ENCODE assay signal across 1 cellular context in the genomic region with DNA sequence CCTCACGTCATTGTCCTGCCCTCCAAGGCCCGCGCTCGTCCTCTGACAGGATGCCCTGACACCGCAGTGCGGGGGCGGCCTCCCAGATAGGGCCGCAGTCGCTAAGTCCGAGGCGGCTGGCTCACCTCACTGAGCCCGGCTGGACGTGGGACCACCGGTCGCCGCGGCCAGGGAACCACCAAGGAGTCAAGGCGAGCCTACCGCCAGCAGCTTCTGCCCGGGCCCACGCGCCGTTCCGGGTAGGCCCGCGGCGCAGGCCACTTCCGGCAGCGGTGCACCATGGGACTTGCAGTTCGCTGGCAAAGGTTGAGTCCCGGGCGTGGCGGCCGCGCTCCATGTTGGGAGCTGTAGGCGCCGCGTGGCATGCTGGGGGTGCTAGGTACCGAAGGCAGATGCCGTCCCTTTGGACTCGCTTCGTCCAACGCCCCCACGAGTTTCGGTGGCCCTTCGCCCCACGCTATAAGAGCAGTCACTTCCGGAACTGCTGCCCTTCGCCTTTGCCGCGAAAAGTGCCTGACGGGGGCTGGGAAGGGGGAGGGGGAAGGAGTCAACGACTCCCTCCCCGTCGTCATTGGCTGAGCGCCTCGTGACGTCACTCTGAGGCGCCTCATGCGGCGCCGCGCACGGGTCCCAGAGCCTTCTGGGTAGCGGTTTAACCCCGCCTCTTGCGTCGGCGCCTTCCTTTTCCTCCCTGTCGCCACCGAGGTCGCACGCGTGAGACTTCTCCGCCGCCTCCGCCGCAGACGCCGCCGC.
TF ChIP-seq lines count a peak whose summit lies in the region.

RPLP2 (plus strand) TSS at position 681 of the 753 bp plus-strand sequence. CDS start 268 bp downstream, outside the sequence.

TF ChIP-seq in HepG2, 621 proteins besides CTCF, POLR2A, EP300 and RAD21 (continued from another document and continues in another):
- TF ChIP-seq, protein P1, sequence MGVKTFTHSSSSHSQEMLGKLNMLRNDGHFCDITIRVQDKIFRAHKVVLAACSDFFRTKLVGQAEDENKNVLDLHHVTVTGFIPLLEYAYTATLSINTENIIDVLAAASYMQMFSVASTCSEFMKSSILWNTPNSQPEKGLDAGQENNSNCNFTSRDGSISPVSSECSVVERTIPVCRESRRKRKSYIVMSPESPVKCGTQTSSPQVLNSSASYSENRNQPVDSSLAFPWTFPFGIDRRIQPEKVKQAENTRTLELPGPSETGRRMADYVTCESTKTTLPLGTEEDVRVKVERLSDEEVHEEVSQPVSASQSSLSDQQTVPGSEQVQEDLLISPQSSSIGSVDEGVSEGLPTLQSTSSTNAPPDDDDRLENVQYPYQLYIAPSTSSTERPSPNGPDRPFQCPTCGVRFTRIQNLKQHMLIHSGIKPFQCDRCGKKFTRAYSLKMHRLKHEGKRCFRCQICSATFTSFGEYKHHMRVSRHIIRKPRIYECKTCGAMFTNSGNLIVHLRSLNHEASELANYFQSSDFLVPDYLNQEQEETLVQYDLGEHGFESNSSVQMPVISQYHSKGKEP (CRISPR knock-in tag; IDR thresholded peaks at IDR 0.05) = no peak; the same call in 1 of the 2 replicates
- TF ChIP-seq ATF6 (CRISPR knock-in tag; conservative IDR thresholded peaks at IDR 0.05) (0 out of 2 replicates have a peak, but pooled peaks have one; percentile 61), MAZ (IDR thresholded peaks at IDR 0.05; ENCODE audit: borderline replicate concordance, low read depth, low read length) (peak; percentile 96), MAZ (CRISPR knock-in tag; IDR thresholded peaks at IDR 0.05; ENCODE audit: low read depth) (peak; percentile 95), SP5 (CRISPR knock-in tag; IDR thresholded peaks at IDR 0.05; ENCODE audit: borderline replicate concordance, low read depth) (no peak; the same call in 1 of the 2 replicates), ZXDC (CRISPR knock-in tag; IDR thresholded peaks at IDR 0.05) (peak; percentile 64; the same call in 1 of the 2 replicates), MXI1 (IDR thresholded peaks at IDR 0.05; ENCODE audit: borderline replicate concordance, low read depth, low read length) (peak; percentile 78; the same call in 2 of the 3 replicates), REXO4 (CRISPR knock-in tag; IDR thresholded peaks at IDR 0.05; ENCODE audit: borderline replicate concordance) (no peak), ZNF816 (CRISPR knock-in tag; IDR thresholded peaks at IDR 0.05; ENCODE audit: borderline replicate concordance) (peak; percentile 87; the same call in 1 of the 2 replicates), ZNF770 (CRISPR knock-in tag; IDR thresholded peaks at IDR 0.05) (no peak), ZFP41 (CRISPR knock-in tag; IDR thresholded peaks at IDR 0.05; ENCODE audit: borderline replicate concordance) (no peak), E2F5 (CRISPR knock-in tag; conservative IDR thresholded peaks at IDR 0.05) (peak; percentile 9; the same call in 1 of the 2 replicates), ZSCAN25 (CRISPR knock-in tag; IDR thresholded peaks at IDR 0.05) (peak; percentile 94), HMGXB4 (CRISPR knock-in tag; IDR thresholded peaks at IDR 0.05; ENCODE audit: borderline replicate concordance in 1 of 2, low read depth in 1 of 2) (peak; percentile 57 to 87), SMC3 (IDR thresholded peaks at IDR 0.05; ENCODE audit: low read length) (no peak), IRF2 (CRISPR knock-in tag; IDR thresholded peaks at IDR 0.05) (peak; percentile 96), CCDC6 (CRISPR knock-in tag; IDR thresholded peaks at IDR 0.05) (peak; percentile 82), ZNF703 (CRISPR knock-in tag; IDR thresholded peaks at IDR 0.05; ENCODE audit: borderline replicate concordance) (no peak), GMEB1 (CRISPR knock-in tag; IDR thresholded peaks at IDR 0.05; ENCODE audit: borderline replicate concordance) (peak; percentile 96), SOX6 (IDR thresholded peaks at IDR 0.05) (no peak), SOX6 (CRISPR knock-in tag; IDR thresholded peaks at IDR 0.05) (peak; percentile 73), ZFP1 (CRISPR knock-in tag; IDR thresholded peaks at IDR 0.05) (0 out of 2 replicates have a peak, but pooled peaks have one; percentile 28), KAT7 (CRISPR knock-in tag; IDR thresholded peaks at IDR 0.05; ENCODE audit: borderline replicate concordance) (peak; percentile 61; the same call in 1 of the 2 replicates), AHR (CRISPR knock-in tag; IDR thresholded peaks at IDR 0.05) (peak; percentile 49), FOSL1 (CRISPR knock-in tag; IDR thresholded peaks at IDR 0.05; ENCODE audit: borderline replicate concordance) (no peak), SNAI1 (CRISPR knock-in tag; IDR thresholded peaks at IDR 0.05; ENCODE audit: borderline replicate concordance) (peak; percentile 18; the same call in 1 of the 2 replicates), SAP130 (CRISPR knock-in tag; IDR thresholded peaks at IDR 0.05; ENCODE audit: low read depth) (peak; percentile 95), SRY (CRISPR knock-in tag; IDR thresholded peaks at IDR 0.05) (no peak), RARG (CRISPR knock-in tag; IDR thresholded peaks at IDR 0.05; ENCODE audit: low read depth) (peak; percentile 56; the same call in 1 of the 2 replicates)
- TF ChIP-seq, protein P2, sequence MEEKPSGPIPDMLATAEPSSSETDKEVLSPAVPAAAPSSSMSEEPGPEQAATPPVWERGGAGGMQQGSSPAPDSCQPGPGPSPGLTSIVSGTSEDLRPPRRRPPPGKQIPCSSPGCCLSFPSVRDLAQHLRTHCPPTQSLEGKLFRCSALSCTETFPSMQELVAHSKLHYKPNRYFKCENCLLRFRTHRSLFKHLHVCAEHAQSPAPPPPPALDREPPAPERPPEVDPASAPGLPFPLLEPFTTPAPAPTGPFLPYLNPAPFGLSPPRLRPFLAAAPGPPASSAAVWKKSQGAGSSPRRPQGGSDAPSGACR (CRISPR knock-in tag; IDR thresholded peaks at IDR 0.05) = no peak; the same call in 1 of the 2 replicates
- TF ChIP-seq, protein P3, sequence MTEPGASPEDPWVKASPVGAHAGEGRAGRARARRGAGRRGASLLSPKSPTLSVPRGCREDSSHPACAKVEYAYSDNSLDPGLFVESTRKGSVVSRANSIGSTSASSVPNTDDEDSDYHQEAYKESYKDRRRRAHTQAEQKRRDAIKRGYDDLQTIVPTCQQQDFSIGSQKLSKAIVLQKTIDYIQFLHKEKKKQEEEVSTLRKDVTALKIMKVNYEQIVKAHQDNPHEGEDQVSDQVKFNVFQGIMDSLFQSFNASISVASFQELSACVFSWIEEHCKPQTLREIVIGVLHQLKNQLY (CRISPR knock-in tag; IDR thresholded peaks at IDR 0.05) = no peak
- TF ChIP-seq, protein P4, sequence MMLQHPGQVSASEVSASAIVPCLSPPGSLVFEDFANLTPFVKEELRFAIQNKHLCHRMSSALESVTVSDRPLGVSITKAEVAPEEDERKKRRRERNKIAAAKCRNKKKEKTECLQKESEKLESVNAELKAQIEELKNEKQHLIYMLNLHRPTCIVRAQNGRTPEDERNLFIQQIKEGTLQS (CRISPR knock-in tag; IDR thresholded peaks at IDR 0.05) = no peak; the same call in 1 of the 2 replicates
- TF ChIP-seq, protein P5, sequence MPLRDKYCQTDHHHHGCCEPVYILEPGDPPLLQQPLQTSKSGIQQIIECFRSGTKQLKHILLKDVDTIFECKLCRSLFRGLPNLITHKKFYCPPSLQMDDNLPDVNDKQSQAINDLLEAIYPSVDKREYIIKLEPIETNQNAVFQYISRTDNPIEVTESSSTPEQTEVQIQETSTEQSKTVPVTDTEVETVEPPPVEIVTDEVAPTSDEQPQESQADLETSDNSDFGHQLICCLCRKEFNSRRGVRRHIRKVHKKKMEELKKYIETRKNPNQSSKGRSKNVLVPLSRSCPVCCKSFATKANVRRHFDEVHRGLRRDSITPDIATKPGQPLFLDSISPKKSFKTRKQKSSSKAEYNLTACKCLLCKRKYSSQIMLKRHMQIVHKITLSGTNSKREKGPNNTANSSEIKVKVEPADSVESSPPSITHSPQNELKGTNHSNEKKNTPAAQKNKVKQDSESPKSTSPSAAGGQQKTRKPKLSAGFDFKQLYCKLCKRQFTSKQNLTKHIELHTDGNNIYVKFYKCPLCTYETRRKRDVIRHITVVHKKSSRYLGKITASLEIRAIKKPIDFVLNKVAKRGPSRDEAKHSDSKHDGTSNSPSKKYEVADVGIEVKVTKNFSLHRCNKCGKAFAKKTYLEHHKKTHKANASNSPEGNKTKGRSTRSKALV (CRISPR knock-in tag; IDR thresholded peaks at IDR 0.05) = no peak; the same call in 1 of the 2 replicates
- TF ChIP-seq, protein P6, sequence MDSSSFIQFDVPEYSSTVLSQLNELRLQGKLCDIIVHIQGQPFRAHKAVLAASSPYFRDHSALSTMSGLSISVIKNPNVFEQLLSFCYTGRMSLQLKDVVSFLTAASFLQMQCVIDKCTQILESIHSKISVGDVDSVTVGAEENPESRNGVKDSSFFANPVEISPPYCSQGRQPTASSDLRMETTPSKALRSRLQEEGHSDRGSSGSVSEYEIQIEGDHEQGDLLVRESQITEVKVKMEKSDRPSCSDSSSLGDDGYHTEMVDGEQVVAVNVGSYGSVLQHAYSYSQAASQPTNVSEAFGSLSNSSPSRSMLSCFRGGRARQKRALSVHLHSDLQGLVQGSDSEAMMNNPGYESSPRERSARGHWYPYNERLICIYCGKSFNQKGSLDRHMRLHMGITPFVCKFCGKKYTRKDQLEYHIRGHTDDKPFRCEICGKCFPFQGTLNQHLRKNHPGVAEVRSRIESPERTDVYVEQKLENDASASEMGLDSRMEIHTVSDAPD (CRISPR knock-in tag; IDR thresholded peaks at IDR 0.05) = 0 out of 2 replicates have a peak, but pooled peaks have one; percentile 68
